ENCODE assay signal across 8 cellular contexts in the genomic region with DNA sequence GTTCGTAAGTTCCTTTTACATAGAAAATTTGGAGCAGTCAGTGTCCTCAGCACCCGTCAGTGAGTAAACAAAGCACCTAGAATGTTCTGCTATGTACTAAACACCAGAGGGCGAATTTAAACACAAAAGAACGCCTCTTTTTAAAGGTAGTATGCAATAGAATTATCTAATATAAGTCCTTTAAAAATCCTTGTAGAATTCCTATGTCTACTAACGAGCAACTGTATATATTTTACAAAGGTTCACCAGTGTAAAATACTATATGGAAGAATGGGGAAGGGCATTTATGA. TPM values are rescaled to one million over a fixed set of nuclear protein-coding genes. Genes with fewer than 3 reads are reported as not detected.
DNase-seq lines count a peak whose midpoint lies in the region; ATAC-seq, FAIRE-seq and TF ChIP-seq lines count a peak whose summit lies in the region.

No MANE protein-coding gene starts in this region.

- DNase-seq in CD4-positive, alpha-beta T cell, result no peak
- DNase-seq in HL-60 (ENCODE audit: low read depth in 1 of 2, low spot score in 1 of 2), result no peak
- DNase-seq in astrocyte (ENCODE audit: low read depth), result no peak
- DNase-seq in kidney tubule cell (ENCODE audit: low spot score), result peak; percentile 15
- no peak for DNase-seq in SKM-1 treated with dmso at 0.1 percent for 144 hours (lab: John Stamatoyannopoulos, UW; ENCODE audit: unreplicated experiment)
- DNase-seq in HTR-8/SVneo (ENCODE audit: insufficient read length, low spot score), result no peak

- H3K4me3 Mint-ChIP-seq in CD4-positive, alpha-beta T cell, result peak overlapping the region; percentile 93
- peak overlapping the region; percentile 85 for H3K4me3 Mint-ChIP-seq in astrocyte (ENCODE audit: unreplicated experiment)

- H4K20me1 ChIP-seq in astrocyte (ENCODE audit: insufficient read depth, low read length), result no peaks in the 10 kb centered on the region

- no peaks in the 10 kb centered on the region for H3K9me3 Mint-ChIP-seq in CD4-positive, alpha-beta T cell
- H3K9me3 Mint-ChIP-seq in astrocyte (ENCODE audit: unreplicated experiment), result peaks cover 2% of the 10 kb centered on the region

- POLR2A ChIA-PET in CD4-positive, alpha-beta T cell (lab: Charles Lee), result interaction anchor here (1.1 kb wide), 1 partner anchor 12 kb away, joined by 3 read pairs; a partner anchor contains a TSS

- no peaks in the 10 kb centered on the region for H3K9me3 ChIP-seq in CD4-positive, alpha-beta T cell (ENCODE audit: control insufficient read depth, low read length)
- no peaks in the 10 kb centered on the region for H3K9me3 ChIP-seq in astrocyte (ENCODE audit: insufficient read depth, low read depth, low read length)
- no peaks in the 10 kb centered on the region for H3K9me3 ChIP-seq in thymus (ENCODE audit: control insufficient read depth)

- H3K36me3 Mint-ChIP-seq in CD4-positive, alpha-beta T cell (ENCODE audit: low read depth), result peaks cover 4% of the 10 kb centered on the region
- no peaks in the 10 kb centered on the region for H3K36me3 Mint-ChIP-seq in astrocyte (ENCODE audit: low read depth, unreplicated experiment)

- peak; percentile 42 for TF ChIP-seq CTCF in CD4-positive, alpha-beta T cell (IDR thresholded peaks at IDR 0.05)
- TF ChIP-seq CTCF in HL-60 (IDR thresholded peaks at IDR 0.05; ENCODE audit: insufficient read depth, low read length) (no peak), astrocyte (IDR thresholded peaks at IDR 0.05; ENCODE audit: insufficient read depth, low read depth, low read length) (no peak)

- WGBS in thymus, result 43% methylated on average over 5 of the region's 5 CpGs

- H3K4me3 ChIP-seq in HL-60 (replicated peaks; ENCODE audit: insufficient read depth, low read length) (peak overlapping the region; percentile 43), astrocyte (ENCODE audit: insufficient read depth, low read depth, low read length) (peak overlapping the region; percentile 55), thymus (ENCODE audit: low read length) (peak overlapping the region; percentile 62)

- intact Hi-C loops in CD4-positive, alpha-beta T cell (cut with DNase I, micrococcal nuclease), result loop anchor here in 1 of 2 experiments (10.0 kb wide), 1 partner anchor 1042 kb away; a partner anchor contains a TSS

- no peaks in the 10 kb centered on the region for H3K27me3 ChIP-seq in CD4-positive, alpha-beta T cell (ENCODE audit: control insufficient read depth, insufficient read depth, low read length)
- H3K27me3 ChIP-seq in HL-60 (ENCODE audit: insufficient read depth, poor library complexity, severe bottlenecking) (no peaks in the 10 kb centered on the region), astrocyte (ENCODE audit: insufficient read depth, low read length) (no peaks in the 10 kb centered on the region), thymus (ENCODE audit: control insufficient read depth, insufficient read depth) (no peaks in the 10 kb centered on the region)

- ATAC-seq in CD4-positive, alpha-beta T cell (ENCODE audit: poor library complexity), result peak; percentile 64
- peak; percentile 36 for ATAC-seq in GM21360 (IDR thresholded peaks at IDR 0.05; ENCODE audit: unreplicated experiment)

- peak overlapping the region; percentile 80 for H2AFZ ChIP-seq in astrocyte (ENCODE audit: low read depth, low read length)

- H3K36me3 ChIP-seq in astrocyte (ENCODE audit: insufficient read depth, low read length), result no peaks in the 10 kb centered on the region
- H3K36me3 ChIP-seq in thymus (ENCODE audit: control insufficient read depth, insufficient read depth), result no peaks in the 10 kb centered on the region

- CTCF ChIA-PET in CD4-positive, alpha-beta T cell (lab: Charles Lee), result no interaction called here

- peak overlapping the region; percentile 39 for H3K9ac ChIP-seq in astrocyte (ENCODE audit: low read length)

- FAIRE-seq in astrocyte (lab: Jason Lieb, UNC), result no peak
- no peak for FAIRE-seq in HTR-8/SVneo (lab: Jason Lieb, UNC)

- H3K4me1 Mint-ChIP-seq in CD4-positive, alpha-beta T cell (ENCODE audit: low read depth), result peaks cover 9% of the 10 kb centered on the region
- H3K4me1 Mint-ChIP-seq in astrocyte (ENCODE audit: low read depth, unreplicated experiment), result no peaks in the 10 kb centered on the region

- peaks cover 3% of the 10 kb centered on the region for H3K27me3 Mint-ChIP-seq in CD4-positive, alpha-beta T cell
- no peaks in the 10 kb centered on the region for H3K27me3 Mint-ChIP-seq in astrocyte (ENCODE audit: low read depth, unreplicated experiment)

- peak overlapping the region; percentile 52 for H3K27ac Mint-ChIP-seq in CD4-positive, alpha-beta T cell
- no peak overlapping the region for H3K27ac Mint-ChIP-seq in astrocyte (ENCODE audit: unreplicated experiment)

- H3K4me1 ChIP-seq in astrocyte (ENCODE audit: insufficient read depth, low read length), result no peaks in the 10 kb centered on the region
- H3K4me1 ChIP-seq in thymus (ENCODE audit: control insufficient read depth, insufficient read depth, low read length), result no peaks in the 10 kb centered on the region

- H3K79me2 ChIP-seq in astrocyte (ENCODE audit: insufficient read depth, low read length), result no peaks in the 10 kb centered on the region

- H3K27ac ChIP-seq in CD4-positive, alpha-beta T cell (ENCODE audit: low read depth, low read length), result no peak overlapping the region
- H3K27ac ChIP-seq in HL-60 (replicated peaks), result peak overlapping the region; percentile 51; the same call in 1 of the 2 replicates
- no peak overlapping the region for H3K27ac ChIP-seq in astrocyte (ENCODE audit: low read depth, low read length)
- H3K27ac ChIP-seq in thymus (ENCODE audit: low read depth), result no peak overlapping the region

- H3K4me2 ChIP-seq in astrocyte (ENCODE audit: low read length), result peak overlapping the region; percentile 85

RNA-seq across cellular contexts. Expression of a gene that starts 0.5 kb away (rescaled TPM):
- total RNA-seq in CD4-positive, alpha-beta T cell, result 1 to 10 TPM in 1 of 2 experiments, under 1 TPM in 1; 0.98 to 1.1 TPM
- total RNA-seq in astrocyte, result 1.4 and 1.7 TPM in 2 replicates
- polyA plus RNA-seq in thymus, result 2.3 TPM

RNA-seq across cellular contexts. Expression of a gene that starts 11.8 kb away (rescaled TPM):
- 10 to 100 TPM; 14.0 to 16.1 TPM for total RNA-seq in CD4-positive, alpha-beta T cell
- total RNA-seq in astrocyte, result 39.1 and 39.2 TPM in 2 replicates
- 28.4 TPM for polyA plus RNA-seq in thymus
